Comparison of ENCODE assay signal across 26 cellular contexts in genomic region chr22:27314276-27314807, GRCh38.
DNase-seq lines count a peak whose midpoint lies in the region; ATAC-seq and TF ChIP-seq lines count a peak whose summit lies in the region.
"Had no signal": no experiment of that assay in that cellular context is flagged by ENCODE, and none has a peak within 500 bp of the region (broad histone marks: within the 10 kb centered on the region; RNA-seq: fewer than 3 reads in every experiment).

No MANE protein-coding gene starts in this region.

- 0 out of 2 replicates have a peak, but pooled peaks cover under 1% of the 10 kb centered on the region for H3K9me3 ChIP-seq in HEK293 (ENCODE audit: control insufficient read depth, insufficient read depth, low read depth, low read length)
- no peaks in the 10 kb centered on the region for H3K9me3 ChIP-seq in left lung
- no peaks in the 10 kb centered on the region for H3K9me3 ChIP-seq in stomach smooth muscle (ENCODE audit: control insufficient read depth in 2 of 2, low read length in 2 of 2)
- H3K9me3 ChIP-seq: suprapubic skin had no signal

- H3K4me1 ChIP-seq in HEK293 (ENCODE audit: control insufficient read depth, insufficient read depth, low read length) (peaks cover 3% of the 10 kb centered on the region; the same call in 1 of the 2 replicates), left lung (no peaks in the 10 kb centered on the region), stomach smooth muscle (ENCODE audit: control insufficient read depth, insufficient read depth, low read length) (peaks cover 9% of the 10 kb centered on the region)
- H3K4me1 ChIP-seq: parathyroid adenoma had no signal

- no peak overlapping the region for H3K9ac ChIP-seq in stomach smooth muscle (ENCODE audit: low read length in 2 of 2)
- H3K9ac ChIP-seq: parathyroid adenoma had no signal

- POLR2A ChIA-PET in HEK293 (lab: Yijun Ruan, JAX), result no interaction called here
- POLR2A ChIA-PET in MCF 10A (lab: Yijun Ruan, JAX), result no interaction called here

- H3K27ac Mint-ChIP-seq in MCF 10A (ENCODE audit: low read depth, unreplicated experiment), result no peak overlapping the region
- H3K27ac Mint-ChIP-seq: activated CD4-positive, alpha-beta T cell treated with anti-CD3 and anti-CD28 coated beads, Interleukin-2, amount 10 ng/mL, durations not matched to agents 7 days and 5 days; activated naive CD4-positive, alpha-beta T cell treated with anti-CD3 and anti-CD28 coated beads, Interleukin-2, amount 50 U/mL, for 24 hours; natural killer cell treated with Interleukin-12 subunit alpha and Interleukin-12 subunit beta and Interleukin-15 and Interleukin-18, amount 100 ng/mL, for 72 hours; WTC11 had no signal

- DNase-seq in amniotic epithelial cell (ENCODE audit: low read depth) (peak; percentile 32), left lung (no peak), islet precursor cell (no peak), MCF 10A (ENCODE audit: unreplicated experiment) (no peak), NAMALWA (ENCODE audit: low spot score) (no peak)
- DNase-seq: activated CD4-positive, alpha-beta T cell treated with anti-CD3 and anti-CD28 coated beads, Interleukin-2, amount 10 ng/mL, durations not matched to agents 7 days and 5 days; CD4-positive, alpha-beta memory T cell; effector CD8-positive, alpha-beta T cell; Karpas-422; NCI-H1694; NCI-H446; NCI-H82; retina; SIG-M5; stimulated activated naive CD4-positive, alpha-beta T cell; SW 1271 had no signal

- H3K27me3 Mint-ChIP-seq in MCF 10A (ENCODE audit: insufficient read depth, unreplicated experiment), result peaks cover 42% of the 10 kb centered on the region

- H3K36me3 ChIP-seq in HEK293 (ENCODE audit: control insufficient read depth in 2 of 2, insufficient read depth in 1 of 2, low read length in 2 of 2), result no peaks in the 10 kb centered on the region
- no peaks in the 10 kb centered on the region for H3K36me3 ChIP-seq in left lung
- H3K36me3 ChIP-seq in stomach smooth muscle (ENCODE audit: control insufficient read depth in 2 of 2, insufficient read depth in 2 of 2, low read length in 2 of 2), result no peaks in the 10 kb centered on the region
- H3K36me3 ChIP-seq: suprapubic skin had no signal

- no peak overlapping the region for H3K4me3 Mint-ChIP-seq in MCF 10A (ENCODE audit: unreplicated experiment)
- H3K4me3 Mint-ChIP-seq: activated CD4-positive, alpha-beta T cell treated with anti-CD3 and anti-CD28 coated beads, Interleukin-2, amount 10 ng/mL, durations not matched to agents 7 days and 5 days; activated naive CD4-positive, alpha-beta T cell treated with anti-CD3 and anti-CD28 coated beads, Interleukin-2, amount 50 U/mL, for 24 hours; CD4-positive, alpha-beta memory T cell; natural killer cell treated with Interleukin-12 subunit alpha and Interleukin-12 subunit beta and Interleukin-15 and Interleukin-18, amount 100 ng/mL, for 72 hours; WTC11 had no signal

- intact Hi-C loops in left lung (cut with DNase I), result no loop called here
- intact Hi-C loops in MCF 10A (cut with micrococcal nuclease), result no loop called here

- CTCF ChIA-PET in HEK293 (lab: Yijun Ruan, JAX) (interaction anchor here (0.5 to 0.9 kb wide), 3 partner anchors 12 to 435 kb away, joined by 3 to 5 read pairs (median 3); no protein-coding TSS in a partner anchor), MCF 10A (lab: Yijun Ruan, JAX) (interaction anchor here (0.6 to 0.9 kb wide), 2 partner anchors 92 to 680 kb away, joined by 3 to 4 read pairs; no protein-coding TSS in a partner anchor)

- TF ChIP-seq CTCF in HEK293 (tag by site-specific recombination; IDR thresholded peaks at IDR 0.05) (no peak), left lung (IDR thresholded peaks at IDR 0.05) (no peak), MCF 10A (IDR thresholded peaks at IDR 0.05; ENCODE audit: unreplicated experiment) (no peak)

- peak; percentile 16 for ATAC-seq in left lung
- ATAC-seq: natural killer cell treated with Interleukin-12 subunit alpha and Interleukin-12 subunit beta and Interleukin-15 and Interleukin-18, amount 100 ng/mL, for 72 hours; WTC11 had no signal

- H3K36me3 Mint-ChIP-seq in MCF 10A (ENCODE audit: insufficient read depth, unreplicated experiment), result peaks cover 5% of the 10 kb centered on the region
- H3K36me3 Mint-ChIP-seq: activated naive CD4-positive, alpha-beta T cell treated with anti-CD3 and anti-CD28 coated beads, Interleukin-2, amount 50 U/mL, for 24 hours; CD4-positive, alpha-beta memory T cell; natural killer cell treated with Interleukin-12 subunit alpha and Interleukin-12 subunit beta and Interleukin-15 and Interleukin-18, amount 100 ng/mL, for 72 hours had no signal

- BruUV-seq in MCF 10A (replicated peaks; lab: Mats Ljungman, UMichigan), result no TSS peak

- H3K9me3 Mint-ChIP-seq in MCF 10A (ENCODE audit: unreplicated experiment), result peaks cover 6% of the 10 kb centered on the region
- H3K9me3 Mint-ChIP-seq: activated CD4-positive, alpha-beta T cell treated with anti-CD3 and anti-CD28 coated beads, Interleukin-2, amount 10 ng/mL, durations not matched to agents 7 days and 5 days; activated naive CD4-positive, alpha-beta T cell treated with anti-CD3 and anti-CD28 coated beads, Interleukin-2, amount 50 U/mL, for 24 hours; natural killer cell treated with Interleukin-12 subunit alpha and Interleukin-12 subunit beta and Interleukin-15 and Interleukin-18, amount 100 ng/mL, for 72 hours had no signal

- H3K4me3 ChIP-seq in HEK293 (ENCODE audit: low read depth, low read length) (no peak overlapping the region), left lung (no peak overlapping the region), stomach smooth muscle (ENCODE audit: low read length in 2 of 2) (no peak overlapping the region)
- H3K4me3 ChIP-seq: smooth muscle cell, suprapubic skin had no signal

- H3K27me3 ChIP-seq in left lung (peaks cover 0 to 12% of the 10 kb centered on the region in 2 donors), stomach smooth muscle (ENCODE audit: control insufficient read depth in 1 of 2, insufficient read depth in 2 of 2, low read length in 2 of 2) (peaks cover 0 to 2% of the 10 kb centered on the region in 2 donors)

- H3K4me1 Mint-ChIP-seq in MCF 10A (ENCODE audit: insufficient read depth, unreplicated experiment), result peaks cover 14% of the 10 kb centered on the region
- H3K4me1 Mint-ChIP-seq: activated CD4-positive, alpha-beta T cell treated with anti-CD3 and anti-CD28 coated beads, Interleukin-2, amount 10 ng/mL, durations not matched to agents 7 days and 5 days; activated naive CD4-positive, alpha-beta T cell treated with anti-CD3 and anti-CD28 coated beads, Interleukin-2, amount 50 U/mL, for 24 hours; CD4-positive, alpha-beta memory T cell had no signal

- H3K27ac ChIP-seq in HEK293 (ENCODE audit: extremely low read depth, low read depth, low read length) (no peak overlapping the region), left lung (no peak overlapping the region), stomach smooth muscle (ENCODE audit: low read length) (peak overlapping the region; percentile 41)
- H3K27ac ChIP-seq: epithelial cell of prostate, HL-60, parathyroid adenoma, suprapubic skin had no signal

TF ChIP-seq in HEK293, 187 proteins besides CTCF, POLR2A, EP300 and RAD21:
- TF ChIP-seq ZNF514 (tag by site-specific recombination; IDR thresholded peaks at IDR 0.05) (no peak), ZFP69B (tag by site-specific recombination; IDR thresholded peaks at IDR 0.05) (no peak), SETDB1 (IDR thresholded peaks at IDR 0.05; ENCODE audit: insufficient read length, low read length) (peak; percentile 86), TRIM28 (IDR thresholded peaks at IDR 0.05; ENCODE audit: borderline replicate concordance, low read length) (peak; percentile 54; the same call in 1 of the 2 replicates), ZNF529 (tag by site-specific recombination; IDR thresholded peaks at IDR 0.05; ENCODE audit: insufficient replicate concordance) (no peak), ZFP3 (tag by site-specific recombination; IDR thresholded peaks at IDR 0.05; ENCODE audit: low read depth) (no peak), BCL11A (tag by site-specific recombination; IDR thresholded peaks at IDR 0.05; ENCODE audit: low read depth) (no peak), ZNF24 (tag by site-specific recombination; IDR thresholded peaks at IDR 0.05) (no peak), ZNF785 (tag by site-specific recombination; IDR thresholded peaks at IDR 0.05) (no peak)
- TF ChIP-seq, protein P1, sequence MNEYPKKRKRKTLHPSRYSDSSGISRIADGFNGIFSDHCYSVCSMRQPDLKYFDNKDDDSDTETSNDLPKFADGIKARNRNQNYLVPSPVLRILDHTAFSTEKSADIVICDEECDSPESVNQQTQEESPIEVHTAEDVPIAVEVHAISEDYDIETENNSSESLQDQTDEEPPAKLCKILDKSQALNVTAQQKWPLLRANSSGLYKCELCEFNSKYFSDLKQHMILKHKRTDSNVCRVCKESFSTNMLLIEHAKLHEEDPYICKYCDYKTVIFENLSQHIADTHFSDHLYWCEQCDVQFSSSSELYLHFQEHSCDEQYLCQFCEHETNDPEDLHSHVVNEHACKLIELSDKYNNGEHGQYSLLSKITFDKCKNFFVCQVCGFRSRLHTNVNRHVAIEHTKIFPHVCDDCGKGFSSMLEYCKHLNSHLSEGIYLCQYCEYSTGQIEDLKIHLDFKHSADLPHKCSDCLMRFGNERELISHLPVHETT (tag by site-specific recombination; IDR thresholded peaks at IDR 0.05), result no peak
- TF ChIP-seq, protein P2, sequence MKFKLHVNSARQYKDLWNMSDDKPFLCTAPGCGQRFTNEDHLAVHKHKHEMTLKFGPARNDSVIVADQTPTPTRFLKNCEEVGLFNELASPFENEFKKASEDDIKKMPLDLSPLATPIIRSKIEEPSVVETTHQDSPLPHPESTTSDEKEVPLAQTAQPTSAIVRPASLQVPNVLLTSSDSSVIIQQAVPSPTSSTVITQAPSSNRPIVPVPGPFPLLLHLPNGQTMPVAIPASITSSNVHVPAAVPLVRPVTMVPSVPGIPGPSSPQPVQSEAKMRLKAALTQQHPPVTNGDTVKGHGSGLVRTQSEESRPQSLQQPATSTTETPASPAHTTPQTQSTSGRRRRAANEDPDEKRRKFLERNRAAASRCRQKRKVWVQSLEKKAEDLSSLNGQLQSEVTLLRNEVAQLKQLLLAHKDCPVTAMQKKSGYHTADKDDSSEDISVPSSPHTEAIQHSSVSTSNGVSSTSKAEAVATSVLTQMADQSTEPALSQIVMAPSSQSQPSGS (tag by site-specific recombination; IDR thresholded peaks at IDR 0.05; ENCODE audit: low read depth), result peak; percentile 46; the same call in 1 of the 2 replicates
- TF ChIP-seq, protein P3, sequence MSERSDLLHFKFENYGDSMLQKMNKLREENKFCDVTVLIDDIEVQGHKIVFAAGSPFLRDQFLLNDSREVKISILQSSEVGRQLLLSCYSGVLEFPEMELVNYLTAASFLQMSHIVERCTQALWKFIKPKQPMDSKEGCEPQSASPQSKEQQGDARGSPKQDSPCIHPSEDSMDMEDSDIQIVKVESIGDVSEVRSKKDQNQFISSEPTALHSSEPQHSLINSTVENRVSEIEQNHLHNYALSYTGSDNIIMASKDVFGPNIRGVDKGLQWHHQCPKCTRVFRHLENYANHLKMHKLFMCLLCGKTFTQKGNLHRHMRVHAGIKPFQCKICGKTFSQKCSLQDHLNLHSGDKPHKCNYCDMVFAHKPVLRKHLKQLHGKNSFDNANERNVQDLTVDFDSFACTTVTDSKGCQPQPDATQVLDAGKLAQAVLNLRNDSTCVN (tag by site-specific recombination; optimal IDR thresholded peaks at IDR 0.05), result no peak
